10 cellular contexts compared by ENCODE assay signal in the genomic region with DNA sequence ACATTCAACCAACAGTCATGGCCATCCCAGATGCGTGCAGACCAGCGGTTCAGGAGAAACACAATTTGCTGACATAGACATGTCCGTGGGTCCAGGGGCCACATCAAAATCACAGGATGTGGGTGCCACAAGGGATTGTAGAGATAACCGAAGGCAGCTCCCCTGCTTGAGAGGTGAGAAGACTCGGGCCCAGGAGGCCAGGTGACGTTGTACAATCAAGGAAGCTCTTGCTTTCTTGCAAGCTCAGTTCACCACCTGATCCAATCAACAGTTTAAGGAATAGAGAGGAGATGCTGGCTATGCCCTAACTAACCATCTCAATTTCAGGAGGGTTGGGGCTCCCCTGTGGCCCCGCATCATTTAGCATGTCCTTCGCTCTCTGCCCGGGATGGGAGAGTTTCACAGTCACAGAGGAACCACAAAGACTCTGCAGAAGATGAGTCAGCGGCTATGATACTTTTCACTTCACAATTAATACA. TPM values are rescaled to one million over a fixed set of nuclear protein-coding genes. Genes with fewer than 3 reads are reported as not detected.
DNase-seq lines count a peak whose midpoint lies in the region; ATAC-seq, FAIRE-seq and TF ChIP-seq lines count a peak whose summit lies in the region.
"Had no signal": no experiment of that assay in that cellular context is flagged by ENCODE, and none has a peak within 500 bp of the region (broad histone marks: within the 10 kb centered on the region; RNA-seq: fewer than 3 reads in every experiment).

No MANE protein-coding gene starts in this region.

- CTCF ChIA-PET in PC-9 (lab: Charles Lee) = no interaction called here

- WGBS in endodermal cell (ENCODE audit: insufficient coverage in 1 of 2, insufficient read length in 1 of 2), 2 experiments = 81 to 86% methylated on average over 8 to 10 of the region's 10 CpGs

- TF ChIP-seq CTCF in Peyer's patch (IDR thresholded peaks at IDR 0.05) (no peak), endodermal cell (conservative IDR thresholded peaks at IDR 0.05) (no peak), PC-9 (conservative IDR thresholded peaks at IDR 0.05) (no peak)

- H3K9ac ChIP-seq in endodermal cell (ENCODE audit: extremely low read depth, low read length, poor library complexity, severe bottlenecking) = no peak overlapping the region

- H3K36me3 Mint-ChIP-seq in central memory CD8-positive, alpha-beta T cell (ENCODE audit: insufficient read depth) = peaks cover 66% of the 10 kb centered on the region
- no peaks in the 10 kb centered on the region for H3K36me3 Mint-ChIP-seq in endodermal cell (ENCODE audit: low read depth)

- H2AFZ ChIP-seq in PC-9 = no peak overlapping the region

- H3K9me3 ChIP-seq in Peyer's patch (no peaks in the 10 kb centered on the region), endodermal cell (ENCODE audit: control insufficient read depth, low read length) (no peaks in the 10 kb centered on the region), PC-9 (ENCODE audit: insufficient read depth, low read depth) (no peaks in the 10 kb centered on the region)
- H3K9me3 ChIP-seq: neutrophil had no signal

- no peaks in the 10 kb centered on the region for H4K20me1 ChIP-seq in PC-9 (ENCODE audit: insufficient read depth)

- H3K9me2 ChIP-seq in PC-9 (ENCODE audit: insufficient read depth) = no peaks in the 10 kb centered on the region

- no peak for TF ChIP-seq POLR2A in GM12891 (IDR thresholded peaks at IDR 0.05; ENCODE audit: low read depth, low read length)
- no peak for TF ChIP-seq POLR2A in Peyer's patch (IDR thresholded peaks at IDR 0.05)

- H3K27ac ChIP-seq in Peyer's patch (peak overlapping the region in 2 of 4 donors; percentile 53 to 63), endodermal cell (ENCODE audit: low read depth, low read length) (no peak overlapping the region), PC-9 (no peak overlapping the region)
- H3K27ac ChIP-seq: neutrophil had no signal

- H3K4me3 ChIP-seq in Peyer's patch (no peak overlapping the region), endodermal cell (ENCODE audit: low read length) (no peak overlapping the region), PC-9 (no peak overlapping the region)

- H3K27ac Mint-ChIP-seq in central memory CD8-positive, alpha-beta T cell (ENCODE audit: low read depth) = peak overlapping the region; percentile 81
- H3K27ac Mint-ChIP-seq in endodermal cell = no peak overlapping the region

- no peaks in the 10 kb centered on the region for H3K79me2 ChIP-seq in PC-9 (ENCODE audit: low read depth)

- no TSS peak for BruUV-seq in PC-9 (replicated peaks; lab: Mats Ljungman, UMichigan)

- peak; percentile 50 for ATAC-seq in GM21576 (IDR thresholded peaks at IDR 0.05; ENCODE audit: unreplicated experiment)
- ATAC-seq in central memory CD8-positive, alpha-beta T cell (replicated peaks; ENCODE audit: extremely low read depth, poor library complexity, severe bottlenecking) = peak; percentile 18

- H3K4me3 Mint-ChIP-seq in central memory CD8-positive, alpha-beta T cell = peak overlapping the region; percentile 81
- H3K4me3 Mint-ChIP-seq in endodermal cell = no peak overlapping the region

- H3K4me2 ChIP-seq in PC-9 = no peak overlapping the region

- H3K36me3 ChIP-seq in Peyer's patch (no peaks in the 10 kb centered on the region), endodermal cell (ENCODE audit: control insufficient read depth, insufficient read depth, low read length) (no peaks in the 10 kb centered on the region), PC-9 (ENCODE audit: low read depth) (no peaks in the 10 kb centered on the region)
- H3K36me3 ChIP-seq: neutrophil had no signal

- POLR2A ChIA-PET in PC-9 (lab: Charles Lee; ENCODE audit: unreplicated experiment) = no interaction called here

- H3F3A ChIP-seq in PC-9 (ENCODE audit: insufficient read depth, low read depth) = no peaks in the 10 kb centered on the region

- H3K4me1 ChIP-seq in Peyer's patch = peaks cover 0 to 14% (median 4%) of the 10 kb centered on the region in 4 donors
- H3K4me1 ChIP-seq in endodermal cell (ENCODE audit: control insufficient read depth, insufficient read depth, low read length) = no peaks in the 10 kb centered on the region
- no peaks in the 10 kb centered on the region for H3K4me1 ChIP-seq in PC-9 (replicated peaks; ENCODE audit: insufficient read depth)

- intact Hi-C loops in PC-9 (cut with micrococcal nuclease; ENCODE audit: unreplicated experiment) = no loop called here

- no peaks in the 10 kb centered on the region for H3K27me3 Mint-ChIP-seq in central memory CD8-positive, alpha-beta T cell
- peaks cover 14% of the 10 kb centered on the region for H3K27me3 Mint-ChIP-seq in endodermal cell (ENCODE audit: insufficient read depth)

- H3K27me3 ChIP-seq in Peyer's patch (no peaks in the 10 kb centered on the region), endodermal cell (ENCODE audit: control insufficient read depth, insufficient read depth, low read length, poor library complexity, severe bottlenecking) (peaks cover 3% of the 10 kb centered on the region), PC-9 (ENCODE audit: insufficient read depth, low read depth) (peaks cover 31% of the 10 kb centered on the region)
- H3K27me3 ChIP-seq: neutrophil had no signal

- DNase-seq in GM12891 (ENCODE audit: insufficient read length, low spot score) (no peak), Peyer's patch (peak in 2 of 3 donors; percentile 36 to 69), endodermal cell (no peak), D341Med (ENCODE audit: low spot score) (no peak), islet precursor cell (no peak), PC-9 (no peak)
- DNase-seq in central memory CD8-positive, alpha-beta T cell (ENCODE audit: low spot score in 2 of 2) = peak; percentile 32 to 53

- no peaks in the 10 kb centered on the region for H3K9me3 Mint-ChIP-seq in central memory CD8-positive, alpha-beta T cell
- H3K9me3 Mint-ChIP-seq in endodermal cell = no peaks in the 10 kb centered on the region

- FAIRE-seq in GM12891 (lab: Jason Lieb, UNC) = peak; percentile 92

- peaks cover 87% of the 10 kb centered on the region for H3K4me1 Mint-ChIP-seq in central memory CD8-positive, alpha-beta T cell
- no peaks in the 10 kb centered on the region for H3K4me1 Mint-ChIP-seq in endodermal cell

TF ChIP-seq in GM12891, 5 proteins besides CTCF, POLR2A, EP300 and RAD21:
- TF ChIP-seq POLR2AphosphoS5 (IDR thresholded peaks at IDR 0.05; ENCODE audit: low read depth, low read length) (no peak), POU2F2 (IDR thresholded peaks at IDR 0.05; ENCODE audit: low read depth, low read length) (peak; percentile 53; the same call in 1 of the 2 replicates), PAX5 (IDR thresholded peaks at IDR 0.05; ENCODE audit: insufficient read depth, low read length, severe bottlenecking) (no peak), SPI1 (IDR thresholded peaks at IDR 0.05; ENCODE audit: low read depth, low read length) (no peak), TAF1 (IDR thresholded peaks at IDR 0.05; ENCODE audit: low read depth, low read length) (peak; percentile 16; the same call in 1 of the 2 replicates)

RNA-seq across cellular contexts. Expression of gene UBASH3A, which starts 19.5 kb away (rescaled TPM):
- 1.1 TPM for polyA plus RNA-seq in GM12891 (2012; ENCODE audit: low read depth, missing spikeins)
- total RNA-seq in Peyer's patch (10 to 100 TPM in 1 of 4 donors, 1 to 10 TPM in 3; 3.9 to 14.0 (median 5.3) TPM), endodermal cell (not detected), PC-9 (2021) (not detected in 2 replicates)
- not detected for polyA plus RNA-seq in endodermal cell (2013, experiment 1 of 2)
- not detected for polyA plus RNA-seq in endodermal cell (2013, experiment 2 of 2)
- total RNA-seq: cerebellum had no signal

RNA-seq across cellular contexts. Expression of gene TMPRSS3, which starts 27.4 kb away (rescaled TPM):
- 129 TPM for polyA plus RNA-seq in GM12891 (2012; ENCODE audit: low read depth, missing spikeins)
- total RNA-seq in Peyer's patch (1 to 10 TPM in 1 of 4 donors, under 1 TPM in 1, not detected in 2; 0.54 to 2.5 TPM), endodermal cell (not detected), PC-9 (2021) (4.3 and 8.6 TPM in 2 replicates)
- polyA plus RNA-seq in endodermal cell (2013, experiment 1 of 2) = not detected
- not detected for polyA plus RNA-seq in endodermal cell (2013, experiment 2 of 2)

RNA-seq across cellular contexts. Expression of gene TFF1, which starts 56.9 kb away (rescaled TPM):
- polyA plus RNA-seq in GM12891 (2012; ENCODE audit: low read depth, missing spikeins) = 0.63 TPM
- 100 to 1,000 TPM in 2 of 4 donors, 10 to 100 TPM in 1, not detected in 1; 32.4 to 136 (median 103) TPM for total RNA-seq in Peyer's patch
- total RNA-seq in endodermal cell = 1 to 10 TPM; 1.6 to 3.7 TPM
- polyA plus RNA-seq in endodermal cell (2013, experiment 1 of 2) = 1.5 TPM
- 3.2 TPM for polyA plus RNA-seq in endodermal cell (2013, experiment 2 of 2)
- 2.2 and 5.7 TPM in 2 replicates for total RNA-seq in PC-9 (2021)
- total RNA-seq: cerebellum had no signal

Comparison
In these comparisons a context has a peak if more than half of its experiments do, and no peak if none do; other contexts are left out.
1. DNase-seq: peak in Peyer's patch (2 of 3) and central memory CD8-positive, alpha-beta T cell (2 of 2); none in GM12891 (single experiment), endodermal cell (single experiment), D341Med (single experiment), islet precursor cell (single experiment) and PC-9 (0 of 2).